3 cellular contexts compared by ENCODE assay signal in the genomic region with DNA sequence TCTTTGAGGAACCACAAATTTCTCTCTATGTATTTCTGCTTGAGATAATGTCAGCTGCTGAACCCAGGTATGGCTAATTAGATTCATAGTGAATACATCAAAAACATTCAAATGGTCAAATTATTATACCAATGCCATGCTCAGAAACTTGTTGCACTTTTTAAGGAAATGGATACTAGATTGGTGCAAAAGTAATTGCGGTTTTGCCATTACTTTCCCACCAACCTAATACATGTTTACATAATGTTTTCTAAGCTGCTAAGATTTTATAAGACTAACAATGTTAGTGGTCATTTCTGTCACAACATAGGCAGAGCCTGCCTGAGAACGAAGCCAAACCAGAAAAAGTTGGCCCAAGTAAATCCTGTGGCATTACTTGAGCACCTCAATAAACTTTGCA.
TF ChIP-seq lines count a peak whose summit lies in the region.

No MANE protein-coding gene starts in this region.

TF ChIP-seq in HepG2, 621 proteins besides CTCF, POLR2A, EP300 and RAD21:
- TF ChIP-seq, protein P1, sequence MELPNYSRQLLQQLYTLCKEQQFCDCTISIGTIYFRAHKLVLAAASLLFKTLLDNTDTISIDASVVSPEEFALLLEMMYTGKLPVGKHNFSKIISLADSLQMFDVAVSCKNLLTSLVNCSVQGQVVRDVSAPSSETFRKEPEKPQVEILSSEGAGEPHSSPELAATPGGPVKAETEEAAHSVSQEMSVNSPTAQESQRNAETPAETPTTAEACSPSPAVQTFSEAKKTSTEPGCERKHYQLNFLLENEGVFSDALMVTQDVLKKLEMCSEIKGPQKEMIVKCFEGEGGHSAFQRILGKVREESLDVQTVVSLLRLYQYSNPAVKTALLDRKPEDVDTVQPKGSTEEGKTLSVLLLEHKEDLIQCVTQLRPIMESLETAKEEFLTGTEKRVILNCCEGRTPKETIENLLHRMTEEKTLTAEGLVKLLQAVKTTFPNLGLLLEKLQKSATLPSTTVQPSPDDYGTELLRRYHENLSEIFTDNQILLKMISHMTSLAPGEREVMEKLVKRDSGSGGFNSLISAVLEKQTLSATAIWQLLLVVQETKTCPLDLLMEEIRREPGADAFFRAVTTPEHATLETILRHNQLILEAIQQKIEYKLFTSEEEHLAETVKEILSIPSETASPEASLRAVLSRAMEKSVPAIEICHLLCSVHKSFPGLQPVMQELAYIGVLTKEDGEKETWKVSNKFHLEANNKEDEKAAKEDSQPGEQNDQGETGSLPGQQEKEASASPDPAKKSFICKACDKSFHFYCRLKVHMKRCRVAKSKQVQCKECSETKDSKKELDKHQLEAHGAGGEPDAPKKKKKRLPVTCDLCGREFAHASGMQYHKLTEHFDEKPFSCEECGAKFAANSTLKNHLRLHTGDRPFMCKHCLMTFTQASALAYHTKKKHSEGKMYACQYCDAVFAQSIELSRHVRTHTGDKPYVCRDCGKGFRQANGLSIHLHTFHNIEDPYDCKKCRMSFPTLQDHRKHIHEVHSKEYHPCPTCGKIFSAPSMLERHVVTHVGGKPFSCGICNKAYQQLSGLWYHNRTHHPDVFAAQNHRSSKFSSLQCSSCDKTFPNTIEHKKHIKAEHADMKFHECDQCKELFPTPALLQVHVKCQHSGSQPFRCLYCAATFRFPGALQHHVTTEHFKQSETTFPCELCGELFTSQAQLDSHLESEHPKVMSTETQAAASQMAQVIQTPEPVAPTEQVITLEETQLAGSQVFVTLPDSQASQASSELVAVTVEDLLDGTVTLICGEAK (IDR thresholded peaks at IDR 0.05), result peak; percentile 86
- TF ChIP-seq, protein P1 (CRISPR knock-in tag; IDR thresholded peaks at IDR 0.05), result no peak
- TF ChIP-seq RAD51 (IDR thresholded peaks at IDR 0.05; ENCODE audit: borderline replicate concordance), result no peak
TF ChIP-seq in HepG2: peak in this region for 1.

TF ChIP-seq in HEK293T, 16 proteins besides CTCF, POLR2A, EP300 and RAD21 (continued from another document):
- TF ChIP-seq, protein P2, sequence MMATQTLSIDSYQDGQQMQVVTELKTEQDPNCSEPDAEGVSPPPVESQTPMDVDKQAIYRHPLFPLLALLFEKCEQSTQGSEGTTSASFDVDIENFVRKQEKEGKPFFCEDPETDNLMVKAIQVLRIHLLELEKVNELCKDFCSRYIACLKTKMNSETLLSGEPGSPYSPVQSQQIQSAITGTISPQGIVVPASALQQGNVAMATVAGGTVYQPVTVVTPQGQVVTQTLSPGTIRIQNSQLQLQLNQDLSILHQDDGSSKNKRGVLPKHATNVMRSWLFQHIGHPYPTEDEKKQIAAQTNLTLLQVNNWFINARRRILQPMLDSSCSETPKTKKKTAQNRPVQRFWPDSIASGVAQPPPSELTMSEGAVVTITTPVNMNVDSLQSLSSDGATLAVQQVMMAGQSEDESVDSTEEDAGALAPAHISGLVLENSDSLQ (IDR thresholded peaks at IDR 0.05), result no peak

TF ChIP-seq in GM12878, 131 proteins besides CTCF, POLR2A, EP300 and RAD21 (continued from another document):
- TF ChIP-seq, protein P3, sequence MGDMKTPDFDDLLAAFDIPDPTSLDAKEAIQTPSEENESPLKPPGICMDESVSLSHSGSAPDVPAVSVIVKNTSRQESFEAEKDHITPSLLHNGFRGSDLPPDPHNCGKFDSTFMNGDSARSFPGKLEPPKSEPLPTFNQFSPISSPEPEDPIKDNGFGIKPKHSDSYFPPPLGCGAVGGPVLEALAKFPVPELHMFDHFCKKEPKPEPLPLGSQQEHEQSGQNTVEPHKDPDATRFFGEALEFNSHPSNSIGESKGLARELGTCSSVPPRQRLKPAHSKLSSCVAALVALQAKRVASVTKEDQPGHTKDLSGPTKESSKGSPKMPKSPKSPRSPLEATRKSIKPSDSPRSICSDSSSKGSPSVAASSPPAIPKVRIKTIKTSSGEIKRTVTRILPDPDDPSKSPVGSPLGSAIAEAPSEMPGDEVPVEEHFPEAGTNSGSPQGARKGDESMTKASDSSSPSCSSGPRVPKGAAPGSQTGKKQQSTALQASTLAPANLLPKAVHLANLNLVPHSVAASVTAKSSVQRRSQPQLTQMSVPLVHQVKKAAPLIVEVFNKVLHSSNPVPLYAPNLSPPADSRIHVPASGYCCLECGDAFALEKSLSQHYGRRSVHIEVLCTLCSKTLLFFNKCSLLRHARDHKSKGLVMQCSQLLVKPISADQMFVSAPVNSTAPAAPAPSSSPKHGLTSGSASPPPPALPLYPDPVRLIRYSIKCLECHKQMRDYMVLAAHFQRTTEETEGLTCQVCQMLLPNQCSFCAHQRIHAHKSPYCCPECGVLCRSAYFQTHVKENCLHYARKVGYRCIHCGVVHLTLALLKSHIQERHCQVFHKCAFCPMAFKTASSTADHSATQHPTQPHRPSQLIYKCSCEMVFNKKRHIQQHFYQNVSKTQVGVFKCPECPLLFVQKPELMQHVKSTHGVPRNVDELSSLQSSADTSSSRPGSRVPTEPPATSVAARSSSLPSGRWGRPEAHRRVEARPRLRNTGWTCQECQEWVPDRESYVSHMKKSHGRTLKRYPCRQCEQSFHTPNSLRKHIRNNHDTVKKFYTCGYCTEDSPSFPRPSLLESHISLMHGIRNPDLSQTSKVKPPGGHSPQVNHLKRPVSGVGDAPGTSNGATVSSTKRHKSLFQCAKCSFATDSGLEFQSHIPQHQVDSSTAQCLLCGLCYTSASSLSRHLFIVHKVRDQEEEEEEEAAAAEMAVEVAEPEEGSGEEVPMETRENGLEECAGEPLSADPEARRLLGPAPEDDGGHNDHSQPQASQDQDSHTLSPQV (IDR thresholded peaks at IDR 0.05), result no peak
- TF ChIP-seq WRNIP1 (IDR thresholded peaks at IDR 0.05; ENCODE audit: borderline replicate concordance, low read depth, low read length), result no peak
- TF ChIP-seq, protein P1 (IDR thresholded peaks at IDR 0.05; ENCODE audit: borderline replicate concordance), result peak; percentile 41; the same call in 1 of the 2 replicates
